In the genomic region with DNA sequence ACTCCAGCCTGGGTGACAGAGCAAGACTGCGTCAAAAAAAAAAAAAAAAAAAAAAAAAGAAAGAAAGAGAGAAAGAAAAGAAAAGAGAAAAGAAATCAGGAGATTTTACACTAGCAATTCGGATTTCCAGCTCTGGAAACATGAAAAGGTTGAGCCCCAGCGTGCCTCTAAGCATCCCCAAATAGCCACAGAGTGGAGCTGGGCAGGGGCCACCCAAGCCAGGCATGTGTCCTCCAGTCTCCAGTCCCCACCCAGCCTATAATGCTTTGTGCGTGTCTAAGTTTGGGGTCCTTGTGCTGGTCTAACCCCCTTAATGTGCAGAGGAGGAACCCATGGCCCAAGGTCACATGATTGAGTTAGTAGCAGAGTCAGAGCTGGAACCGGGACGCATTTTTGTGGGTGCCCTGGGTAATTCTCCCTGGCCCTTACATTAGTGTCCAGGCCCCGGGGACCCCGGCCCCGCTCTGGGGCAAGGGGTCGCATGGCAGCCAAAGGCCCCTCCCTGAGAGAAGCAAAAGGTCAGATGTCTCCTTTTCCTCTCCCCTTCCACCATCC, we compare ENCODE assay signal across 8 cellular contexts. TPM values are rescaled to one million over a fixed set of nuclear protein-coding genes. Genes with fewer than 3 reads are reported as not detected.
DNase-seq lines count a peak whose midpoint lies in the region; TF ChIP-seq lines count a peak whose summit lies in the region.

No MANE protein-coding gene starts in this region.

- peak in 1 of 5 donors; percentile 18 for DNase-seq in CD8-positive, alpha-beta memory T cell
- DNase-seq in choroid plexus epithelial cell (ENCODE audit: low read depth) (no peak), GOT3 (lab: John Stamatoyannopoulos, UW) (no peak), NCI-H2029 treated with DMSO at 0.1 percent for 48 hours (lab: John Stamatoyannopoulos, UW) (no peak), ACHN (no peak), lower leg skin (ENCODE audit: low spot score in 2 of 2) (no peak)

- H3K27me3 Mint-ChIP-seq in CD8-positive, alpha-beta memory T cell, result peaks cover 4 to 6% of the 10 kb centered on the region in 2 donors

- H3K36me3 ChIP-seq in CD8-positive, alpha-beta memory T cell (ENCODE audit: insufficient read depth, low read length), result no peaks in the 10 kb centered on the region
- no peaks in the 10 kb centered on the region for H3K36me3 ChIP-seq in parathyroid adenoma (ENCODE audit: control insufficient read depth, insufficient read depth, low read length)

- no peaks in the 10 kb centered on the region for H3K27me3 ChIP-seq in CD8-positive, alpha-beta memory T cell (ENCODE audit: insufficient read depth, low read length, poor library complexity, severe bottlenecking)
- H3K27me3 ChIP-seq in parathyroid adenoma (ENCODE audit: control insufficient read depth, insufficient read depth, low read length), result no peaks in the 10 kb centered on the region

- H3K4me2 ChIP-seq in parathyroid adenoma (ENCODE audit: low read length), result peak overlapping the region; percentile 98

- H3K4me3 Mint-ChIP-seq in CD8-positive, alpha-beta memory T cell, result peak overlapping the region; percentile 37 to 76 (median 65)

- intact Hi-C loops in lower leg skin (cut with DNase I; ENCODE audit: low total_unique reads), result no loop called here

- no peak for TF ChIP-seq CTCF in choroid plexus epithelial cell (conservative IDR thresholded peaks at IDR 0.05; ENCODE audit: low read depth, low read length)
- no peak for TF ChIP-seq CTCF in parathyroid adenoma (IDR thresholded peaks at IDR 0.05)
- TF ChIP-seq CTCF in lower leg skin (IDR thresholded peaks at IDR 0.05), result no peak

- H3K27ac Mint-ChIP-seq in CD8-positive, alpha-beta memory T cell, result peak overlapping the region in 2 of 8 donors; percentile 37 to 54

- H3K4me1 Mint-ChIP-seq in CD8-positive, alpha-beta memory T cell, result peaks cover 5 to 20% (median 7%) of the 10 kb centered on the region in 3 donors

- CTCF ChIA-PET in CD8-positive, alpha-beta memory T cell (lab: Charles Lee), result interaction anchor here (0.8 to 9.4 kb wide), 6 partner anchors 8 to 357 kb away, joined by 3 to 141 read pairs (median 6); partner anchors contain the start of gene ACBD4

- no peak for TF ChIP-seq EP300 in Ishikawa (IDR thresholded peaks at IDR 0.05; ENCODE audit: borderline replicate concordance)

- WGBS in lower leg skin, 2 donors, result 27 to 33% methylated on average over 10 of the region's 10 CpGs

- no peaks in the 10 kb centered on the region for H3K79me2 ChIP-seq in parathyroid adenoma

- in situ Hi-C loops in ACHN (cut with HindIII; ENCODE audit: low pct_ligation_motif_present, low pct_unique_long_range_greater_than_20kb, low sequenced_read_pairs), result no loop called here

- peaks cover 16% of the 10 kb centered on the region for H3K4me1 ChIP-seq in CD8-positive, alpha-beta memory T cell (ENCODE audit: insufficient read depth, low read length)
- no peaks in the 10 kb centered on the region for H3K4me1 ChIP-seq in parathyroid adenoma

- TF ChIP-seq RAD21 in Ishikawa (IDR thresholded peaks at IDR 0.05; ENCODE audit: low read depth), result no peak

- POLR2A ChIA-PET in CD8-positive, alpha-beta memory T cell (lab: Charles Lee), result interaction anchor here (0.8 kb wide), 1 partner anchor 121 kb away, joined by 5 read pairs; the partner anchor contains the start of gene EFTUD2

- peak overlapping the region; percentile 94 for H2AFZ ChIP-seq in parathyroid adenoma

- no peak overlapping the region for H3K9ac ChIP-seq in parathyroid adenoma

- no peaks in the 10 kb centered on the region for H3K9me3 ChIP-seq in CD8-positive, alpha-beta memory T cell (ENCODE audit: low read length)
- no peaks in the 10 kb centered on the region for H3K9me3 ChIP-seq in parathyroid adenoma (ENCODE audit: control insufficient read depth, low read length)

- H3K27ac ChIP-seq in CD8-positive, alpha-beta memory T cell (ENCODE audit: low read depth, low read length), result no peak overlapping the region
- H3K27ac ChIP-seq in parathyroid adenoma, result no peak overlapping the region

- no peaks in the 10 kb centered on the region for H3K36me3 Mint-ChIP-seq in CD8-positive, alpha-beta memory T cell

- TF ChIP-seq POLR2A in lower leg skin (IDR thresholded peaks at IDR 0.05), result no peak

- no peak overlapping the region for H3K4me3 ChIP-seq in CD8-positive, alpha-beta memory T cell (ENCODE audit: low read length)
- H3K4me3 ChIP-seq in choroid plexus epithelial cell (ENCODE audit: low read depth, low read length) (peak overlapping the region; percentile 62), parathyroid adenoma (ENCODE audit: low read depth, low read length) (peak overlapping the region; percentile 53), lower leg skin (ENCODE audit: low read depth, poor library complexity, severe bottlenecking) (no peak overlapping the region)

- H3K9me3 Mint-ChIP-seq in CD8-positive, alpha-beta memory T cell, result no peaks in the 10 kb centered on the region

TF ChIP-seq in Ishikawa, 13 proteins besides CTCF, POLR2A, EP300 and RAD21:
- TF ChIP-seq CEBPB (IDR thresholded peaks at IDR 0.05), result no peak
- TF ChIP-seq, protein P1, sequence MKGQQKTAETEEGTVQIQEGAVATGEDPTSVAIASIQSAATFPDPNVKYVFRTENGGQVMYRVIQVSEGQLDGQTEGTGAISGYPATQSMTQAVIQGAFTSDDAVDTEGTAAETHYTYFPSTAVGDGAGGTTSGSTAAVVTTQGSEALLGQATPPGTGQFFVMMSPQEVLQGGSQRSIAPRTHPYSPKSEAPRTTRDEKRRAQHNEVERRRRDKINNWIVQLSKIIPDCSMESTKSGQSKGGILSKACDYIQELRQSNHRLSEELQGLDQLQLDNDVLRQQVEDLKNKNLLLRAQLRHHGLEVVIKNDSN (IDR thresholded peaks at IDR 0.05), result peak; percentile 41; the same call in 1 of the 2 replicates

RNA-seq across cellular contexts. Expression of gene ADAM11, which starts 19.9 kb away (rescaled TPM):
- total RNA-seq in CD8-positive, alpha-beta memory T cell, result under 1 TPM; 0.35 to 0.71 TPM
- polyA plus RNA-seq in CD8-positive, alpha-beta memory T cell, result not detected
- 1 to 10 TPM in 3 of 4 donors, not detected in 1; 1.5 to 2.5 (median 2.3) TPM for total RNA-seq in lower leg skin

RNA-seq across cellular contexts. Expression of gene GJC1, which starts 51.4 kb away (rescaled TPM):
- total RNA-seq in CD8-positive, alpha-beta memory T cell, result 10 to 100 TPM in 1 of 2 experiments, 1 to 10 TPM in 1; 9.4 to 10.2 TPM
- not detected for polyA plus RNA-seq in CD8-positive, alpha-beta memory T cell
- total RNA-seq in lower leg skin, result 1 to 10 TPM in 2 of 4 donors, under 1 TPM in 2; 0.25 to 4.6 (median 1.6) TPM

Comparison
In these comparisons a context has a peak if more than half of its experiments do, and no peak if none do; other contexts are left out.
1. H3K4me3 ChIP-seq: peak in choroid plexus epithelial cell (single experiment) and parathyroid adenoma (single experiment); none in CD8-positive, alpha-beta memory T cell (single experiment) and lower leg skin (single experiment).